28 cellular contexts compared by ENCODE assay signal in the genomic region with DNA sequence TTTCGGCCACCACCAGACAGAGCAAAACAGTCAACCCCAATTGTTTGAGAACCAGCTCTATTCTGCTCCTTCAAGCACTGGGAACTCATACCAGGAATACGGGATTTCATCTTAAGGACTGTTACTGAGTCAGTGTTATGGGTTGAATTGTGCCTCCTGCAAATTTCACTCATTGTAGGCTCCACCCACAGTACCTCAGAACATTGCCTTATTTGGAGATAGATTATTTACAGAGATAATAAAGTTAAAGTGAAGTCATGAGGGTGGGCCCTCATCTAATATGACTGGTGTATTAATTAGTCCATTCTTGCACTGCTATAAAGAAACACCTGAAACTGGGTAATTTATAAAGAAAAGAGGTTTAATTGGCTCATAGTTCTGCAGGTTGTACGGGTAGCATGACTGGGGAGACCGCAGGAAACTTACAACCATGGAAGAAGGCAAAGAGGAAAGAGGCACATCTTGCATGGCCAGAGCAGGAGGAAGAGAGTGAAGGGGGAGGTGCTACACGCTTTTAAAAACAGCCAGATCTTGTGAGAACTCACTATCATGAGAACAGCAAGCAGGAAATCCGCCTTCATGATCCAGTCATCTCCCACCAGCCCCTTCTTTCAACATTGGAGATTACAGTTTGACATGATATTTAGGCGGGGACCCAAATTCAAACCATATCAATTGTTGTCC. TPM values are rescaled to one million over a fixed set of nuclear protein-coding genes. Genes with fewer than 3 reads are reported as not detected.
"Had no signal": no experiment of that assay in that cellular context is flagged by ENCODE, and none has a peak within 500 bp of the region (broad histone marks: within the 10 kb centered on the region; RNA-seq: fewer than 3 reads in every experiment).

No MANE protein-coding gene starts in this region.

- H3K4me1 ChIP-seq: neural progenitor cell, parathyroid adenoma, psoas muscle, spleen, suprapubic skin, testis, tibial artery, transverse colon, upper lobe of right lung, uterus had no signal

- H3K4me2 ChIP-seq: neural progenitor cell, smooth muscle cell had no signal

- H3K9me3 ChIP-seq: ovary, psoas muscle, suprapubic skin, testis, tibial artery, transverse colon, upper lobe of right lung, uterus had no signal

- H3K9ac ChIP-seq: neural progenitor cell, parathyroid adenoma had no signal

- H3K79me2 ChIP-seq: parathyroid adenoma had no signal

- H3K4me3 ChIP-seq: neural progenitor cell, ovary, psoas muscle, skin epidermis, smooth muscle cell, spleen, suprapubic skin, testis, tibial artery, transverse colon, upper lobe of right lung, uterus had no signal

- H2AFZ ChIP-seq: neural progenitor cell, parathyroid adenoma had no signal

- H3K36me3 ChIP-seq: neural progenitor cell, ovary, spleen, suprapubic skin, tibial artery, transverse colon, upper lobe of right lung, uterus had no signal

- H3K27ac ChIP-seq: neural progenitor cell, ovary, parathyroid adenoma, psoas muscle, skin epidermis, spleen, suprapubic skin, testis, tibial artery, transverse colon, upper lobe of right lung, uterus had no signal

- ATAC-seq: natural killer cell; psoas muscle; right cardiac atrium; sciatic nerve; stimulated activated memory B cell treated with anti-CD40 and anti-IgM and Interleukin-4, amounts not matched to agents 10 μg/mL and 1 μg/mL and 100 μg/mL, for 72 hours; stimulated activated naive CD8-positive, alpha-beta T cell treated with anti-CD3 and anti-CD28 coated beads, Interleukin-15, amount 100 ng/mL, for 72 hours; stimulated activated naive CD8-positive, alpha-beta T cell treated with anti-CD3 and anti-CD28 coated beads, Interleukin-15, Interleukin-2, amounts not matched to agents 100 U/mL and 50 U/mL, for 24 hours; upper lobe of right lung had no signal

- DNase-seq: natural killer cell; occipital lobe; ovary; posterior cingulate gyrus; psoas muscle; right cardiac atrium; spleen; stimulated activated CD4-positive, alpha-beta T cell treated with anti-CD3 and anti-CD28 coated beads, Interleukin-12 subunit alpha, Interleukin-12 subunit beta, amount 100 ng/mL, for 4 hours; stimulated activated CD4-positive, alpha-beta T cell treated with anti-CD3 and anti-CD28 coated beads, Interleukin-1b, Interleukin-23, amount 100 ng/mL, for 48 hours; stimulated activated CD4-positive, alpha-beta T cell treated with anti-CD3 and anti-CD28 coated beads, Interleukin-4, amount 100 ng/mL, for 1 hour; stimulated activated CD4-positive, alpha-beta T cell treated with anti-CD3 and anti-CD28 coated beads, Interleukin-4, amount 100 ng/mL, for 4 hours; stimulated activated CD8-positive, alpha-beta memory T cell treated with anti-CD3 and anti-CD28 coated beads, Interleukin-4, amount 100 ng/mL, for 48 hours; stimulated activated naive CD4-positive, alpha-beta T cell; stimulated activated naive CD8-positive, alpha-beta T cell treated with anti-CD3 and anti-CD28 coated beads, Interleukin-15, amount 100 ng/mL, for 72 hours; stimulated activated naive CD8-positive, alpha-beta T cell treated with anti-CD3 and anti-CD28 coated beads, Interleukin-15, Interleukin-2, amounts not matched to agents 100 U/mL and 50 U/mL, for 24 hours; substantia nigra; testis; tibial artery; transverse colon; upper lobe of right lung; uterus had no signal

- H3K27me3 ChIP-seq: neural progenitor cell, ovary, spleen, suprapubic skin, testis, tibial artery, transverse colon, upper lobe of right lung, uterus had no signal

RNA-seq across cellular contexts. Expression of a gene that starts 14.3 kb away (rescaled TPM):
- total RNA-seq: smooth muscle cell had no signal
- polyA plus RNA-seq: smooth muscle cell had no signal
